ENCODE assay signal across 8 cellular contexts in the genomic region with DNA sequence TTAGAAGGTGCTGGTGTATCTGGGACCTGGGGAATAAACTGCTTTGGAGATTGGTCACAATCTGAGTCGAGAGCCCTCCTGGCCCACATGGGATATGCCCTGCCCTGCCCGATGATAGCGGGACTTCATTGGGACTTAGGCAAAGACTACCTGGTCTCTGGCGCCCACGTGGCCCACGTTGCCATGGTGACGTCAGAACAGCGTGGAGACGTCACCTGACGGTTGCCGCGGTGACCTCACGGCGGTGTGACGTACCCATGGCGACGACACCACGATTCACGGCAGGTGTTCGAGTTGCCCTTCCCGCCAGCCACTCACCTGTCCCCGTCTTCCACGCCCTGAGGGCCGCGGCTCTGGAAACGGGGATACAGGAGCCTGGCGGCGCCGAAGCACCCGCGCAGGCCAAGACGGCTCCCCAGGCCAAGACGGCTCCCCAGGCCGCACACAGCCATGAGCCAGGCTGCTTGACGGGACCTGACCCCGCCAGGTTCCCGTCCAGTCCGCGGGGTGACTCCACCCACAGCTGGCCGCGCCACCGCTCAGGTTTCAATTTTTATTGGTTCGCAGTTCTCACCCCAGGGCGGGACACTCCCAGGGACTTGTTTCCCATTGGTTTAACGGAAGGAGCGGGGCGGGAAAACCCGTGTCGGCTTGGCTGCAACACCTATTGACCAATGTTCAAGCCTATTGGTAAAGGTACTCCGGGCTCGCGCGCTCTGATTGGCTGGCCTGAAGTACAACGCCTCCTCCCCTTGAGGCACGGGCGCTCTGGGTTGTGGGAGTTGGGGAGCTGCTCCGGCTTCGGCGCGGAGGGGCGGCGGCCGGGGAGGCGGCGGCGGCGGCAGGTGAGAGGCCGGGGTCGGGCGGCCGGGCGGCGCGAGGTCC. TPM values are rescaled to one million over a fixed set of nuclear protein-coding genes. Genes with fewer than 3 reads are reported as not detected.
DNase-seq lines count a peak whose midpoint lies in the region; ATAC-seq and TF ChIP-seq lines count a peak whose summit lies in the region.

A gene (minus strand): TSS at position 476 of the 885 bp plus-strand sequence. CDS start 24 bp downstream, at position 452.
A gene (plus strand): TSS at position 766 of the 885 bp plus-strand sequence. CDS start 1,029 bp downstream, outside the sequence.

- no peaks in the 10 kb centered on the region for H3K9me3 ChIP-seq in BE2C
- no peaks in the 10 kb centered on the region for H3K9me3 ChIP-seq in colonic mucosa

- intact Hi-C loops in colonic mucosa (cut with DNase I): no loop called here

- peak; percentile 99 for DNase-seq in BE2C
- DNase-seq in GM19240 (ENCODE audit: insufficient read length, low spot score): peak; percentile 98
- DNase-seq in NCI-H526 (lab: John Stamatoyannopoulos, UW): peak; percentile 99
- DNase-seq in activated CD4-positive, alpha-beta T cell treated with anti-CD3 and anti-CD28 coated beads for 48 hours: peak; percentile 99
- DNase-seq in colonic mucosa: peak; percentile 99
- peak; percentile 100 for DNase-seq in kidney tubule cell (ENCODE audit: low spot score)
- DNase-seq in stimulated activated CD4-positive, alpha-beta T cell treated with anti-CD3 and anti-CD28 coated beads, Interleukin-1b, Interleukin-23, amount 100 ng/mL, for 24 hours (ENCODE audit: low read depth in 4 of 4, low spot score in 1 of 4): peak; percentile 85 to 97 (median 92)

- peak within 1 kb of the TSS; percentile 75 to 93 for H3K9ac ChIP-seq in colonic mucosa (ENCODE audit: low read depth in 2 of 2, low read length in 2 of 2)

- H3K36me3 ChIP-seq in BE2C (peaks cover 17% of the 10 kb centered on the region), colonic mucosa (peaks cover 11% of the 10 kb centered on the region)

- TF ChIP-seq CTCF in BE2C (IDR thresholded peaks at IDR 0.05; ENCODE audit: low read depth, low read length): no peak
- TF ChIP-seq CTCF in colonic mucosa (IDR thresholded peaks at IDR 0.05): no peak

- peak; percentile 96 for ATAC-seq in HG03460 (IDR thresholded peaks at IDR 0.05; ENCODE audit: unreplicated experiment)

- H3K4me3 ChIP-seq in BE2C (ENCODE audit: low read depth, low read length): peak within 1 kb of the TSS; percentile 78
- H3K4me3 ChIP-seq in colonic mucosa: peak within 1 kb of the TSS; percentile 87

- peak within 1 kb of the TSS; percentile 76 for H3K27ac ChIP-seq in colonic mucosa

- H3K4me1 ChIP-seq in BE2C (no peaks in the 10 kb centered on the region), colonic mucosa (no peaks in the 10 kb centered on the region)

- H3K27me3 ChIP-seq in BE2C (no peaks in the 10 kb centered on the region), colonic mucosa (no peaks in the 10 kb centered on the region)

RNA-seq across cellular contexts. Expression of the first gene that starts in this region (rescaled TPM):
- polyA plus RNA-seq in BE2C (2012; ENCODE audit: insufficient read depth, insufficient read length, low read depth): 29.5 TPM
- total RNA-seq in colonic mucosa: 10 to 100 TPM; 59.1 to 76.6 TPM

RNA-seq across cellular contexts. Expression of the second gene that starts in this region (rescaled TPM):
- polyA plus RNA-seq in BE2C (2012; ENCODE audit: insufficient read depth, insufficient read length, low read depth): 38.3 TPM
- 10 to 100 TPM; 29.6 to 38.9 TPM for total RNA-seq in colonic mucosa

Comparison
In these comparisons a context has a peak if more than half of its experiments do, and no peak if none do; other contexts are left out.
1. Peak in every context shown above with its lines: DNase-seq, ATAC-seq, H3K4me3 ChIP-seq and H3K27ac ChIP-seq.